ENCODE assay signal across 24 cellular contexts in genomic region chr2:99910903-99911302, GRCh38.
"Had no signal": no experiment of that assay in that cellular context is flagged by ENCODE, and none has a peak within 500 bp of the region (broad histone marks: within the 10 kb centered on the region; RNA-seq: fewer than 3 reads in every experiment).

No MANE protein-coding gene starts in this region.

- H3K9me3 Mint-ChIP-seq: naive thymus-derived CD4-positive, alpha-beta T cell; stimulated activated memory B cell treated with anti-CD40 and anti-IgM and Interleukin-4, amounts not matched to agents 10 μg/mL and 1 μg/mL and 100 μg/mL, for 72 hours; stimulated activated naive CD8-positive, alpha-beta T cell treated with anti-CD3 and anti-CD28 coated beads, Interleukin-15, Interleukin-2, amounts not matched to agents 100 ng/mL and 50 ng/mL, for 24 hours had no signal

- H3K36me3 Mint-ChIP-seq: mesothelial cell of epicardium had no signal

- H2AFZ ChIP-seq: hepatocyte had no signal

- H3K27ac Mint-ChIP-seq: mesothelial cell of epicardium; naive thymus-derived CD4-positive, alpha-beta T cell; nephron; stimulated activated memory B cell treated with anti-CD40 and anti-IgM and Interleukin-4, amounts not matched to agents 10 μg/mL and 1 μg/mL and 100 μg/mL, for 72 hours; stimulated activated naive CD8-positive, alpha-beta T cell treated with anti-CD3 and anti-CD28 coated beads, Interleukin-15, Interleukin-2, amounts not matched to agents 100 ng/mL and 50 ng/mL, for 24 hours had no signal

- FAIRE-seq: colon, kidney, urothelium cell line had no signal

- ATAC-seq: gastrocnemius medialis; heart left ventricle; left lobe of liver; naive thymus-derived CD4-positive, alpha-beta T cell; sciatic nerve; stimulated activated memory B cell treated with anti-CD40 and anti-IgM and Interleukin-4, amounts not matched to agents 10 μg/mL and 1 μg/mL and 100 μg/mL, for 72 hours had no signal

- H3K27me3 ChIP-seq: dorsolateral prefrontal cortex, gastrocnemius medialis, heart left ventricle, hepatocyte, right atrium auricular region, tibial nerve, upper lobe of left lung had no signal

- H3K4me1 ChIP-seq: gastrocnemius medialis, heart left ventricle, prostate gland, right atrium auricular region, tibial nerve had no signal

- DNase-seq: dorsolateral prefrontal cortex; effector CD4-positive, alpha-beta T cell; gastrocnemius medialis; heart left ventricle; kidney; mesenchymal stem cell; naive thymus-derived CD4-positive, alpha-beta T cell; nucleus accumbens; stimulated activated CD4-positive, alpha-beta T cell treated with anti-CD3 and anti-CD28 coated beads, Interleukin-4, amount 100 ng/mL, for 4 hours; upper lobe of left lung had no signal

- H3K27me3 Mint-ChIP-seq: naive thymus-derived CD4-positive, alpha-beta T cell; stimulated activated memory B cell treated with anti-CD40 and anti-IgM and Interleukin-4, amounts not matched to agents 10 μg/mL and 1 μg/mL and 100 μg/mL, for 72 hours; stimulated activated naive CD8-positive, alpha-beta T cell treated with anti-CD3 and anti-CD28 coated beads, Interleukin-15, Interleukin-2, amounts not matched to agents 100 ng/mL and 50 ng/mL, for 24 hours had no signal

- H3K4me1 Mint-ChIP-seq: naive thymus-derived CD4-positive, alpha-beta T cell had no signal

- H3K79me2 ChIP-seq: hepatocyte had no signal

- H3K4me2 ChIP-seq: hepatocyte had no signal

- H3K4me3 ChIP-seq: dorsolateral prefrontal cortex, gastrocnemius medialis, heart left ventricle, hepatocyte, lung, prostate gland, right atrium auricular region, thoracic aorta, tibial nerve, upper lobe of left lung had no signal

- H3K9me3 ChIP-seq: gastrocnemius medialis, heart left ventricle, prostate gland, right atrium auricular region, thoracic aorta, tibial nerve, upper lobe of left lung had no signal

- H3K27ac ChIP-seq: dorsolateral prefrontal cortex, gastrocnemius medialis, heart left ventricle, hepatocyte, prostate gland, right atrium auricular region, thoracic aorta, tibial nerve, upper lobe of left lung had no signal

- H3K36me3 ChIP-seq: gastrocnemius medialis, heart left ventricle, prostate gland, right atrium auricular region, thoracic aorta, tibial nerve, upper lobe of left lung had no signal

- H3K4me3 Mint-ChIP-seq: mesothelial cell of epicardium; naive thymus-derived CD4-positive, alpha-beta T cell; nephron; stimulated activated memory B cell treated with anti-CD40 and anti-IgM and Interleukin-4, amounts not matched to agents 10 μg/mL and 1 μg/mL and 100 μg/mL, for 72 hours; stimulated activated naive CD8-positive, alpha-beta T cell treated with anti-CD3 and anti-CD28 coated beads, Interleukin-15, Interleukin-2, amounts not matched to agents 100 ng/mL and 50 ng/mL, for 24 hours had no signal
